ENCODE assay signal across 17 cellular contexts in genomic region chr5:167889276-167889675, GRCh38.
"Had no signal": no experiment of that assay in that cellular context is flagged by ENCODE, and none has a peak within 500 bp of the region (broad histone marks: within the 10 kb centered on the region; RNA-seq: fewer than 3 reads in every experiment).

No MANE protein-coding gene starts in this region.

- DNase-seq: effector memory CD8-positive, alpha-beta T cell; gastrocnemius medialis; left colon; naive thymus-derived CD4-positive, alpha-beta T cell; posterior cingulate gyrus; spleen; stimulated activated CD4-positive, alpha-beta T cell treated with anti-CD3 and anti-CD28 coated beads, Interleukin-15, amount 100 ng/mL, for 24 hours; stimulated activated CD4-positive, alpha-beta T cell treated with anti-CD3 and anti-CD28 coated beads, Interleukin-1b, Interleukin-23, amount 100 ng/mL, for 48 hours; stimulated activated CD4-positive, alpha-beta T cell treated with anti-CD3 and anti-CD28 coated beads, Interleukin-4, amount 100 ng/mL, for 24 hours; tibial artery; upper lobe of left lung; uterus had no signal

- H3K27me3 Mint-ChIP-seq: effector memory CD8-positive, alpha-beta T cell; stimulated activated memory B cell treated with anti-CD40 and anti-IgM and Interleukin-4, amounts not matched to agents 10 μg/mL and 1 μg/mL and 100 μg/mL, for 72 hours; stimulated activated naive CD8-positive, alpha-beta T cell treated with anti-CD3 and anti-CD28 coated beads, Interleukin-15, Interleukin-2, amounts not matched to agents 100 ng/mL and 50 ng/mL, for 24 hours had no signal

- H3K27me3 ChIP-seq: esophagus muscularis mucosa, gastrocnemius medialis, spleen, tibial artery, upper lobe of left lung, uterus had no signal

- H3K4me1 ChIP-seq: esophagus muscularis mucosa, gastrocnemius medialis, spleen, tibial artery, upper lobe of left lung, uterus had no signal

- H3K4me1 Mint-ChIP-seq: naive thymus-derived CD4-positive, alpha-beta T cell; stimulated activated memory B cell treated with anti-CD40 and anti-IgM and Interleukin-4, amounts not matched to agents 10 μg/mL and 1 μg/mL and 100 μg/mL, for 72 hours had no signal

- H3K9me3 ChIP-seq: esophagus muscularis mucosa, gastrocnemius medialis, spleen, tibial artery, upper lobe of left lung, uterus had no signal

- H3K27ac Mint-ChIP-seq: effector memory CD8-positive, alpha-beta T cell; naive thymus-derived CD4-positive, alpha-beta T cell; stimulated activated memory B cell treated with anti-CD40 and anti-IgM and Interleukin-4, amounts not matched to agents 10 μg/mL and 1 μg/mL and 100 μg/mL, for 72 hours; stimulated activated naive CD8-positive, alpha-beta T cell treated with anti-CD3 and anti-CD28 coated beads, Interleukin-15, Interleukin-2, amounts not matched to agents 100 ng/mL and 50 ng/mL, for 24 hours had no signal

- H3K36me3 ChIP-seq: esophagus muscularis mucosa, gastrocnemius medialis, spleen, tibial artery, upper lobe of left lung, uterus had no signal

- H3K4me3 Mint-ChIP-seq: effector memory CD8-positive, alpha-beta T cell; naive thymus-derived CD4-positive, alpha-beta T cell; stimulated activated memory B cell treated with anti-CD40 and anti-IgM and Interleukin-4, amounts not matched to agents 10 μg/mL and 1 μg/mL and 100 μg/mL, for 72 hours; stimulated activated naive CD8-positive, alpha-beta T cell treated with anti-CD3 and anti-CD28 coated beads, Interleukin-15, Interleukin-2, amounts not matched to agents 100 ng/mL and 50 ng/mL, for 24 hours had no signal

- H3K27ac ChIP-seq: epithelial cell of prostate, esophagus muscularis mucosa, gastrocnemius medialis, spleen, tibial artery, upper lobe of left lung, uterus had no signal

- H3K9me3 Mint-ChIP-seq: stimulated activated naive CD8-positive, alpha-beta T cell treated with anti-CD3 and anti-CD28 coated beads, Interleukin-15, Interleukin-2, amounts not matched to agents 100 ng/mL and 50 ng/mL, for 24 hours had no signal

- H3K4me3 ChIP-seq: esophagus muscularis mucosa, gastrocnemius medialis, spleen, tibial artery, upper lobe of left lung, uterus had no signal

- H3K36me3 Mint-ChIP-seq: naive thymus-derived CD4-positive, alpha-beta T cell; stimulated activated memory B cell treated with anti-CD40 and anti-IgM and Interleukin-4, amounts not matched to agents 10 μg/mL and 1 μg/mL and 100 μg/mL, for 72 hours had no signal

- ATAC-seq: effector memory CD8-positive, alpha-beta T cell; gastrocnemius medialis; left colon; naive thymus-derived CD4-positive, alpha-beta T cell; sciatic nerve; stimulated activated memory B cell treated with anti-CD40 and anti-IgM and Interleukin-4, amounts not matched to agents 10 μg/mL and 1 μg/mL and 100 μg/mL, for 72 hours had no signal
